ENCODE assay signal across 8 cellular contexts in the genomic region with DNA sequence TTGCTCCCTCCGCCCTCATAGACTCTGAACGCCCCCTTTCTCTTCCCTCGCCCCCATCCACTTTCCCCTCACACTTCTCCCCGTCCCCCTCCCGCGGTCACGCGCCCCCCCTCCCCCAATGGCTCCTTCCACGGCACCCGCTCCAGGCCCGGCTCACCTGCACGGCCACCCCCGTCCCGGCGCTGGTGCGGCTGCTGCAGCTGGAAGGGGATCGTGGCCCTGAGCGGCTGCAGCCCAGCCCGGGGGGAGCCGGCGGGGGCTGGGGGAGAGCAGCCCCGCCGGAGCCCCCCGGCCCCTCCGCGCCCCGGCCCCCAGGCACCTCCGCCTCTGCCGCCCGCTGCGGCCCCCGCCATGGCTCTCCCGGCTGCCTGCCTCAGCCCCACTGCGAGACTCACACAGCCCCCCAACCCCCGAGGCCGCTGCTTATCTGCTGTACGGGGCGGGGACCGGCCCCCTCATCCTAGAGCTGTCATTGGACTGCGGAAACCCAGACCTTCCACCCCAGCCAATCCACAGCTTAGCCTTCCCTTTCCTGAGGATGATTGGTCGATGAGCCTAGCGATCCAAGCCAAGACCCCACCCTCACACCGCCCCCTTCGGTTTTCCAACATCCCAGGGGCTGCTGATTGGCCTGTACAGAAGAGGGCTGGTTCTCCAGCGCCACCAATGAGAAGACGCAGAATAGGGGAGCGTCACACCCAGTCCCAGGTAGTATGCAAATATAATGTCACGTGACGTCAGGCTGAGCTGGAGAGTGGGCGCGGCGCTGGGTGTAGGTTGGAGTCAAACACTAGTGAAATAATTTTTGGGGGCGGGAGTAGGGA. TPM values are rescaled to one million over a fixed set of nuclear protein-coding genes. Genes with fewer than 3 reads are reported as not detected.
A peak's percentile ranks its signal among the peaks of the same experiment; 100 is the strongest.
DNase-seq lines count a peak whose midpoint lies in the region; ATAC-seq, FAIRE-seq and TF ChIP-seq lines count a peak whose summit lies in the region.

A gene with protein sequence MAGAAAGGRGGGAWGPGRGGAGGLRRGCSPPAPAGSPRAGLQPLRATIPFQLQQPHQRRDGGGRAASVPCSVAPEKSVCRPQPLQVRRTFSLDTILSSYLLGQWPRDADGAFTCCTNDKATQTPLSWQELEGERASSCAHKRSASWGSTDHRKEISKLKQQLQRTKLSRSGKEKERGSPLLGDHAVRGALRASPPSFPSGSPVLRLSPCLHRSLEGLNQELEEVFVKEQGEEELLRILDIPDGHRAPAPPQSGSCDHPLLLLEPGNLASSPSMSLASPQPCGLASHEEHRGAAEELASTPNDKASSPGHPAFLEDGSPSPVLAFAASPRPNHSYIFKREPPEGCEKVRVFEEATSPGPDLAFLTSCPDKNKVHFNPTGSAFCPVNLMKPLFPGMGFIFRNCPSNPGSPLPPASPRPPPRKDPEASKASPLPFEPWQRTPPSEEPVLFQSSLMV (minus strand): TSS at position 397 of the 824 bp plus-strand sequence. CDS start 44 bp downstream, at position 353.

- H4K91ac ChIP-seq in H1 (replicated peaks; ENCODE audit: insufficient read length, low read length) (peak within 1 kb of the TSS; percentile 35), mesenchymal stem cell (ENCODE audit: low read length) (no peak within 1 kb of the TSS)

- H3K9me3 ChIP-seq in H1 (ENCODE audit: insufficient read depth in 2 of 2, low read depth in 1 of 2, low read length in 1 of 2) (no peaks in the 10 kb centered on the region), mesenchymal stem cell (ENCODE audit: control insufficient read depth, low read length) (no peaks in the 10 kb centered on the region)

- no peak for TF ChIP-seq RAD21 in H1 (IDR thresholded peaks at IDR 0.05 in 1 of 2, conservative IDR thresholded peaks at IDR 0.05 in 1 of 2; ENCODE audit: low read depth in 2 of 2, low read length in 2 of 2)

- 0 out of 2 replicates have a peak within 1 kb of the TSS, but pooled peaks have one; percentile 66 for H2BK15ac ChIP-seq in H1 (ENCODE audit: low read length)
- H2BK15ac ChIP-seq in mesenchymal stem cell (ENCODE audit: low read depth, poor library complexity, severe bottlenecking) = peak within 1 kb of the TSS; percentile 26

- POLR2A ChIA-PET in activated CD8-positive, alpha-beta memory T cell treated with anti-CD3 and anti-CD28 coated beads for 36 hours (lab: Charles Lee) = interaction anchor here (0.6 to 3.7 kb wide), 11 partner anchors 13 to 331 kb away, joined by 3 to 19 read pairs (median 8); a partner anchor contains a TSS
- POLR2A ChIA-PET in H1 (lab: Charles Lee; ENCODE audit: partially characterized antibody) = interaction anchor here (0.6 to 4.7 kb wide), 39 partner anchors 11 to 350 kb away, joined by 3 to 59 read pairs (median 4); a partner anchor contains a TSS

- no peak within 1 kb of the TSS for H4K5ac ChIP-seq in H1 (ENCODE audit: insufficient read length, low read depth, low read length)

- no peak within 1 kb of the TSS for H2BK20ac ChIP-seq in H1 (ENCODE audit: low read length)

- DNase-seq in COR-L47 (lab: John Stamatoyannopoulos, UW) (peak; percentile 98), HT1080 (ENCODE audit: low read depth) (peak; percentile 98), NOMO-1 treated with DMSO at 0.1 percent for 48 hours (lab: John Stamatoyannopoulos, UW; ENCODE audit: unreplicated experiment) (peak; percentile 100), H1 (ENCODE audit: low read depth in 1 of 2, low spot score in 2 of 2) (peak; percentile 91 to 98), mesenchymal stem cell (peak; percentile 98)
- peak; percentile 89 for DNase-seq in stimulated activated CD8-positive, alpha-beta memory T cell treated with anti-CD3 and anti-CD28 coated beads, Interleukin-12 subunit alpha, Interleukin-12 subunit beta, amount 100 ng/mL, for 24 hours (ENCODE audit: extremely low read depth)

- H3K27ac ChIP-seq in H1 (ENCODE audit: low read depth, low read length) = peak within 1 kb of the TSS; percentile 21
- H3K27ac ChIP-seq in mesenchymal stem cell (ENCODE audit: low read length, poor library complexity, severe bottlenecking) = no peak within 1 kb of the TSS

- WGBS in H1 (ENCODE audit: extremely low coverage in 1 of 2, insufficient coverage in 1 of 2, insufficient read length in 1 of 2, insufficient replicate concordance in 2 of 2, low coverage in 1 of 2, low lambda C conversion rate in 2 of 2, missing lambda C conversion rate in 1 of 2), 2 experiments = 2% methylated on average over 32 of the region's 53 CpGs; no CpG with 5 or more reads in 1 of the 2 experiments
- WGBS in mesenchymal stem cell = 2% methylated on average over 42 of the region's 53 CpGs

- no peak within 1 kb of the TSS for H3K23ac ChIP-seq in H1 (ENCODE audit: insufficient read length)
- H3K23ac ChIP-seq in mesenchymal stem cell (ENCODE audit: low read length in 2 of 2) = peak within 1 kb of the TSS in 1 of 2 experiments; percentile 57

- no peak within 1 kb of the TSS for H2BK12ac ChIP-seq in H1 (ENCODE audit: low read depth, low read length)
- H2BK12ac ChIP-seq in mesenchymal stem cell (ENCODE audit: low read length in 2 of 2) = no peak within 1 kb of the TSS

- H3K9ac ChIP-seq in H1 (replicated peaks in 1 of 4; ENCODE audit: extremely low read depth in 1 of 4, low read depth in 3 of 4, low read length in 3 of 4) (peak within 1 kb of the TSS in 3 of 4 experiments; percentile 19 to 53 (median 36); a peak in 5 of 7 replicates), mesenchymal stem cell (ENCODE audit: low read length) (peak within 1 kb of the TSS; percentile 64)

- H3K4ac ChIP-seq in H1 (replicated peaks; ENCODE audit: insufficient read length, low read depth, low read length) (no peak within 1 kb of the TSS), mesenchymal stem cell (ENCODE audit: low read depth in 1 of 2, low read length in 2 of 2) (no peak within 1 kb of the TSS)

- no peak within 1 kb of the TSS; the same call in 1 of the 2 replicates for H4K8ac ChIP-seq in H1 (ENCODE audit: extremely low read depth, insufficient read depth, low read length)
- H4K8ac ChIP-seq in mesenchymal stem cell (ENCODE audit: low read length) = no peak within 1 kb of the TSS

- TF ChIP-seq EP300 in H1 (IDR thresholded peaks at IDR 0.05; ENCODE audit: borderline replicate concordance in 1 of 2, low read depth in 2 of 2, low read length in 2 of 2) = no peak

- peaks cover 20 to 46% of the 10 kb centered on the region in 2 experiments for H3K79me2 ChIP-seq in H1 (ENCODE audit: control insufficient read depth in 1 of 2, insufficient read depth in 2 of 2, low read length in 2 of 2)

- no peak within 1 kb of the TSS for H3K14ac ChIP-seq in H1 (ENCODE audit: insufficient read length)
- no peak within 1 kb of the TSS for H3K14ac ChIP-seq in mesenchymal stem cell (ENCODE audit: low read length in 2 of 2)

- H2AK5ac ChIP-seq in H1 (ENCODE audit: low read depth, low read length) (no peak within 1 kb of the TSS), mesenchymal stem cell (ENCODE audit: low read length, severe bottlenecking) (no peak within 1 kb of the TSS)

- H3K56ac ChIP-seq in H1 (replicated peaks; ENCODE audit: insufficient read length, low read depth, low read length) = no peak within 1 kb of the TSS

- H3K27me3 ChIP-seq in H1 (replicated peaks in 1 of 4; ENCODE audit: control insufficient read depth in 3 of 4, extremely low read depth in 1 of 4, insufficient read depth in 3 of 4, low read length in 3 of 4) = no peaks in the 10 kb centered on the region
- H3K27me3 ChIP-seq in mesenchymal stem cell (ENCODE audit: control insufficient read depth in 1 of 2, insufficient read depth in 1 of 2, low read length in 2 of 2) = peaks cover 13 to 21% of the 10 kb centered on the region in 2 experiments

- peak; percentile 83 to 89 for TF ChIP-seq POLR2A in H1 (IDR thresholded peaks at IDR 0.05; ENCODE audit: control extremely low read depth in 1 of 2, low read depth in 2 of 2, low read length in 2 of 2)

- H3K23me2 ChIP-seq in H1 (ENCODE audit: low read depth, low read length) = peaks cover 7% of the 10 kb centered on the region; the same call in 1 of the 2 replicates

- FAIRE-seq in H1 (lab: Jason Lieb, UNC) = peak; percentile 88

- H3K4me2 ChIP-seq in H1 (ENCODE audit: insufficient read depth in 1 of 2, low read depth in 2 of 2, low read length in 2 of 2) (peak within 1 kb of the TSS; percentile 69 to 90), mesenchymal stem cell (ENCODE audit: low read length, poor library complexity, severe bottlenecking) (peak within 1 kb of the TSS; percentile 78)

- peak in 1 of 3 experiments; percentile 3; a peak in 1 of 4 replicates for TF ChIP-seq CTCF in H1 (IDR thresholded peaks at IDR 0.05; ENCODE audit: control extremely low read depth in 1 of 3, insufficient read depth in 1 of 3, low read depth in 1 of 3, low read length in 3 of 3)

- H2AFZ ChIP-seq in H1 (ENCODE audit: low read length) = peak within 1 kb of the TSS; percentile 59; the same call in 1 of the 2 replicates
- H2AFZ ChIP-seq in mesenchymal stem cell (ENCODE audit: low read depth, low read length) = peak within 1 kb of the TSS; percentile 72

- H2BK120ac ChIP-seq in H1 (replicated peaks; ENCODE audit: low read depth, low read length) (no peak within 1 kb of the TSS), mesenchymal stem cell (ENCODE audit: low read depth, low read length) (no peak within 1 kb of the TSS)

- peak; percentile 90 for ATAC-seq in GM21367 (IDR thresholded peaks at IDR 0.05; ENCODE audit: unreplicated experiment)

- H3K18ac ChIP-seq in H1 (ENCODE audit: extremely low read depth, low read length) (peak within 1 kb of the TSS; percentile 64; the same call in 1 of the 2 replicates), mesenchymal stem cell (ENCODE audit: low read depth in 1 of 2, low read length in 2 of 2) (no peak within 1 kb of the TSS)

- CTCF ChIA-PET in activated CD8-positive, alpha-beta memory T cell treated with anti-CD3 and anti-CD28 coated beads for 36 hours (lab: Charles Lee) = interaction anchor here (0.9 to 3.7 kb wide), 6 partner anchors 15 to 194 kb away, joined by 3 to 18 read pairs (median 4); a partner anchor contains a TSS
- CTCF ChIA-PET in H1 (lab: Charles Lee; ENCODE audit: partially characterized antibody) = interaction anchor here (0.6 to 1.4 kb wide), 5 partner anchors 18 to 483 kb away, joined by 3 to 4 read pairs (median 3); a partner anchor contains a TSS

- H3K4me3 ChIP-seq in H1 (ENCODE audit: extremely low read depth in 1 of 4, insufficient read depth in 2 of 4, low read depth in 3 of 4, low read length in 4 of 4) = peak within 1 kb of the TSS; percentile 68 to 99 (median 80)
- peak within 1 kb of the TSS; percentile 76 to 85 for H3K4me3 ChIP-seq in mesenchymal stem cell (ENCODE audit: insufficient read depth in 1 of 2, low read depth in 1 of 2, low read length in 2 of 2)

- H3K79me1 ChIP-seq in H1 (ENCODE audit: low read depth, low read length) (no peaks in the 10 kb centered on the region), mesenchymal stem cell (replicated peaks; ENCODE audit: low read length, poor library complexity, severe bottlenecking) (peaks cover 20% of the 10 kb centered on the region)

- no peaks in the 10 kb centered on the region for H3K36me3 ChIP-seq in H1 (ENCODE audit: control insufficient read depth in 2 of 4, insufficient read depth in 4 of 4, low read length in 3 of 4)
- H3K36me3 ChIP-seq in mesenchymal stem cell (ENCODE audit: control insufficient read depth in 1 of 2, insufficient read depth in 2 of 2, low read depth in 1 of 2, low read length in 2 of 2) = no peaks in the 10 kb centered on the region

- H4K20me1 ChIP-seq in H1 (replicated peaks in 1 of 2; ENCODE audit: control insufficient read depth in 1 of 2, insufficient read depth in 2 of 2, low read length in 2 of 2) = peaks cover 0 to 2% of the 10 kb centered on the region in 2 experiments

- H3K4me1 ChIP-seq in H1 (replicated peaks in 1 of 4; ENCODE audit: control insufficient read depth in 3 of 4, insufficient read depth in 4 of 4, low read length in 3 of 4) (peaks cover 0 to 18% (median 3%) of the 10 kb centered on the region in 4 experiments; a peak in 5 of 7 replicates), mesenchymal stem cell (ENCODE audit: control insufficient read depth, insufficient read depth, low read depth, low read length) (peaks cover 4% of the 10 kb centered on the region)

- H2BK5ac ChIP-seq in H1 (ENCODE audit: low read depth, low read length) = no peak within 1 kb of the TSS
- no peak within 1 kb of the TSS for H2BK5ac ChIP-seq in mesenchymal stem cell (ENCODE audit: low read depth, low read length, poor library complexity, severe bottlenecking)

RNA-seq across cellular contexts. Expression of the gene that starts here (rescaled TPM):
- total RNA-seq in HT1080 (2014; rRNA removed; shearing (Covaris generic)) = 3.3 and 5.4 TPM in 2 replicates
- polyA plus RNA-seq in HT1080 (2015; cell fraction: cytosol; rRNA removed) = 6.6 and 8.2 TPM in 2 replicates
- polyA plus RNA-seq in HT1080 (2015; cell fraction: nucleus; rRNA removed) = 7.3 and 9.0 TPM in 2 replicates
- total RNA-seq in activated CD8-positive, alpha-beta memory T cell treated with anti-CD3 and anti-CD28 coated beads for 36 hours = 10 to 100 TPM; 16.4 to 17.7 TPM
- 25.3 and 28.4 TPM in 2 replicates for total RNA-seq in H1 (2021; fragmentation: NEBNext Ultra II Directional; extraction: Animal tissue kit (Norgen Biotek cat#: 25700))
- polyA plus RNA-seq in H1 (2011; rRNA removed) = 45.7 and 52.3 TPM in 2 replicates
- 26.3 TPM for polyA plus RNA-seq in H1 (2011; cell fraction: cytosol; rRNA removed)
- 35.8 TPM for polyA plus RNA-seq in H1 (2011; cell fraction: nucleus; rRNA removed)
- 23.6 to 29.0 TPM (median 26.4 TPM) in 4 replicates for polyA plus RNA-seq in H1 (2012, experiment 1 of 2)
- polyA plus RNA-seq in H1 (2012, experiment 2 of 2) = 23.9 TPM
- polyA plus RNA-seq in H1 (2013, experiment 1 of 2) = 29.6 TPM
- 32.5 TPM for polyA plus RNA-seq in H1 (2013, experiment 2 of 2)
- polyA minus RNA-seq in H1 (2011; rRNA and poly(A)+ RNA removed) = 15.5 and 22.0 TPM in 2 replicates
- 19.9 TPM for polyA minus RNA-seq in H1 (2011; cell fraction: cytosol; rRNA and poly(A)+ RNA removed)
- polyA minus RNA-seq in H1 (2011; cell fraction: nucleus; rRNA and poly(A)+ RNA removed) = 19.4 TPM
- polyA plus RNA-seq in mesenchymal stem cell (2013, experiment 1 of 2) = 6.0 TPM
- 6.5 TPM for polyA plus RNA-seq in mesenchymal stem cell (2013, experiment 2 of 2)
